18 cellular contexts compared by ENCODE assay signal in the genomic region with DNA sequence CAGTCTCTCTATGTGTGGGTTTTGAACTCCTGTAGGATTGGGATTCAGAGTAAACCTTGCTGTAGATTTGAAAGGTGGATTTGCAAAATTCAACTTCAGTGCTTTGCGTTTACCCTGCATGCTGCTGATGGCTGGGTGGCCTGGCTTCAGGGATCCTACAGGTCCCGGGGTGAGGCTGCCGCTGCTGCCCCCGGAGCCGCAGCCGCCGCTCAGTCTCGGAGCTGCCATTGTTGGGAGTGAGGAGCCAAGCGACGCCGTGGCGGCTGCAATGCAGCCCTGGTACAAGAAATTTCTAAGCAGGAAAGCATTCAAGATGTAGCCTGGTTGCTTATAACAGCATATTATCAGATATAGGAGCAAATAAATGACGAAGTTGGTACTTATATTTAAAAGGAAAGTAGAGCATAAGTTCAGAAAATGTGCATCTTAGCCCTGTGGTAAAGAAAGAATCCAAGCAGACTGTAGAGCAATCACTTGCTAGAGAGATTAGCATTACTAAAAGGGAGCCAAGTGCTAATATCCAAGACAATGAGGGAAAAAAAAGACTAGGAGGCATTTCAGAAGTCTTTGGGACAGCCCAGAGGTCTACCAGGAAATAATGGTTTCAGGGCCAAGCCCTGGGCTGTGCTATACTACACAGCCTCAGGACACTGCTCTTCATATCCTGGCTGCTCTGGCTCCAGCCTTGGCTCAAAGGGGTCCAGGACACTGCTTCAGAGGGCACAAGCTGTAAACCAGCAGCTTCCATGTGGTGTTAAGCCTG. TPM values are rescaled to one million over a fixed set of nuclear protein-coding genes. Genes with fewer than 3 reads are reported as not detected.
A peak's percentile ranks its signal among the peaks of the same experiment; 100 is the strongest.
DNase-seq lines count a peak whose midpoint lies in the region; TF ChIP-seq lines count a peak whose summit lies in the region.
"Had no signal": no experiment of that assay in that cellular context is flagged by ENCODE, and none has a peak within 500 bp of the region (broad histone marks: within the 10 kb centered on the region; RNA-seq: fewer than 3 reads in every experiment).

No MANE protein-coding gene starts in this region.

- H3K9ac ChIP-seq in ES-I3 (ENCODE audit: low read depth, low read length) (peak overlapping the region; percentile 29; the same call in 1 of the 2 replicates), HUES6 (ENCODE audit: low read length) (peak overlapping the region; percentile 64), endodermal cell (ENCODE audit: extremely low read depth, low read length, poor library complexity, severe bottlenecking) (no peak overlapping the region), mesendoderm (ENCODE audit: low read length) (no peak overlapping the region)
- H3K9ac ChIP-seq: KMS-11 had no signal

- no peak overlapping the region for H2BK5ac ChIP-seq in mesendoderm (ENCODE audit: low read length)

- peak overlapping the region; percentile 0 for H3K4ac ChIP-seq in mesendoderm (ENCODE audit: low read depth, low read length)

- peak overlapping the region; percentile 96 for H3K27ac ChIP-seq in HUES6 (ENCODE audit: low read depth, low read length)
- H3K27ac ChIP-seq in endodermal cell (ENCODE audit: low read depth, low read length) = no peak overlapping the region
- H3K27ac ChIP-seq in mesendoderm (ENCODE audit: low read depth, low read length) = no peak overlapping the region
- no peak overlapping the region for H3K27ac ChIP-seq in right atrium auricular region
- H3K27ac ChIP-seq: HL-60, KMS-11, Peyer's patch had no signal

- no peaks in the 10 kb centered on the region; the same call in 1 of the 2 replicates for H3K36me3 ChIP-seq in ES-I3 (ENCODE audit: insufficient read depth, low read length)
- no peaks in the 10 kb centered on the region for H3K36me3 ChIP-seq in HUES6 (ENCODE audit: control insufficient read depth, insufficient read depth, low read length)
- no peaks in the 10 kb centered on the region for H3K36me3 ChIP-seq in endodermal cell (ENCODE audit: control insufficient read depth, insufficient read depth, low read length)
- no peaks in the 10 kb centered on the region for H3K36me3 ChIP-seq in mesendoderm (ENCODE audit: control insufficient read depth, insufficient read depth, low read length)
- H3K36me3 ChIP-seq in right atrium auricular region = no peaks in the 10 kb centered on the region
- H3K36me3 ChIP-seq: Peyer's patch had no signal

- H2AK5ac ChIP-seq in mesendoderm (ENCODE audit: low read length) = no peak overlapping the region

- WGBS in endodermal cell (ENCODE audit: insufficient coverage in 1 of 2, insufficient read length in 1 of 2), 2 experiments = 46% methylated on average over 13 of the region's 13 CpGs; no CpG with 5 or more reads in 1 of the 2 experiments
- WGBS in mesendoderm (ENCODE audit: extremely low coverage, insufficient coverage, low lambda C conversion rate) = no CpG with 5 or more reads among the region's 13 CpGs

- H3K27ac Mint-ChIP-seq in endodermal cell = peak overlapping the region; percentile 74

- no peak overlapping the region for H4K5ac ChIP-seq in mesendoderm (ENCODE audit: low read length)

- H2BK15ac ChIP-seq in mesendoderm (replicated peaks; ENCODE audit: low read depth) = no peak overlapping the region

- TF ChIP-seq CTCF in endodermal cell (conservative IDR thresholded peaks at IDR 0.05) (no peak), right atrium auricular region (IDR thresholded peaks at IDR 0.05) (no peak)

- DNase-seq in endodermal cell (peak; percentile 48), mesendoderm (peak; percentile 5), occipital lobe (lab: John Stamatoyannopoulos, UW) (no peak), right atrium auricular region (ENCODE audit: low spot score) (no peak), NCI-H1105 (lab: John Stamatoyannopoulos, UW) (no peak), NCI-H128 (lab: John Stamatoyannopoulos, UW; ENCODE audit: unreplicated experiment) (no peak)
- DNase-seq: C1 segment of cervical spinal cord, EL, NCI-H146, NCI-H2081, NCI-H226, NCI-H526 treated with DMSO at 0.1 percent for 48 hours, Peyer's patch, T-helper 1 cell had no signal

- H3K4me2 ChIP-seq in mesendoderm (ENCODE audit: low read length) = no peak overlapping the region
- H3K4me2 ChIP-seq: KMS-11 had no signal

- no peak overlapping the region for H4K8ac ChIP-seq in mesendoderm (ENCODE audit: low read depth, low read length)

- no peak overlapping the region for H3K18ac ChIP-seq in mesendoderm (ENCODE audit: low read length)

- peaks cover 25% of the 10 kb centered on the region for H3K36me3 Mint-ChIP-seq in endodermal cell (ENCODE audit: low read depth)

- no peak overlapping the region for H3K23ac ChIP-seq in mesendoderm (ENCODE audit: low read length)

- H3K4me1 ChIP-seq in ES-I3 (ENCODE audit: insufficient read depth, low read length) = peaks cover 17% of the 10 kb centered on the region
- H3K4me1 ChIP-seq in HUES6 (ENCODE audit: control insufficient read depth, insufficient read depth, low read length) = peaks cover 19% of the 10 kb centered on the region
- H3K4me1 ChIP-seq in endodermal cell (ENCODE audit: control insufficient read depth, insufficient read depth, low read length) = no peaks in the 10 kb centered on the region
- no peaks in the 10 kb centered on the region for H3K4me1 ChIP-seq in mesendoderm (ENCODE audit: control insufficient read depth, low read depth, low read length)
- H3K4me1 ChIP-seq in right atrium auricular region = no peaks in the 10 kb centered on the region
- H3K4me1 ChIP-seq: Peyer's patch had no signal

- H3K4me3 ChIP-seq in HUES6 (ENCODE audit: low read depth, low read length) (peak overlapping the region; percentile 48), endodermal cell (ENCODE audit: low read length) (no peak overlapping the region), mesendoderm (ENCODE audit: low read length) (no peak overlapping the region), right atrium auricular region (no peak overlapping the region)
- H3K4me3 ChIP-seq: Peyer's patch had no signal

- H3K56ac ChIP-seq in mesendoderm (ENCODE audit: low read length) = no peak overlapping the region

- H3K79me1 ChIP-seq in mesendoderm (ENCODE audit: low read length) = no peaks in the 10 kb centered on the region

- peak overlapping the region; percentile 23 for H3K4me3 Mint-ChIP-seq in endodermal cell

- H3K79me2 ChIP-seq in mesendoderm (ENCODE audit: control insufficient read depth, insufficient read depth, low read length) = no peaks in the 10 kb centered on the region

- peaks cover 55% of the 10 kb centered on the region for H3K9me3 Mint-ChIP-seq in endodermal cell

- peaks cover 3% of the 10 kb centered on the region for H3K27me3 Mint-ChIP-seq in endodermal cell (ENCODE audit: insufficient read depth)

- H3K4me1 Mint-ChIP-seq in endodermal cell = peaks cover 8% of the 10 kb centered on the region

- H3K27me3 ChIP-seq in HUES6 (ENCODE audit: control insufficient read depth, insufficient read depth, low read length) = no peaks in the 10 kb centered on the region; the same call in 1 of the 2 replicates
- no peaks in the 10 kb centered on the region for H3K27me3 ChIP-seq in endodermal cell (ENCODE audit: control insufficient read depth, insufficient read depth, low read length, poor library complexity, severe bottlenecking)
- no peaks in the 10 kb centered on the region for H3K27me3 ChIP-seq in mesendoderm (ENCODE audit: insufficient read depth, low read length, poor library complexity)
- no peaks in the 10 kb centered on the region for H3K27me3 ChIP-seq in right atrium auricular region
- H3K27me3 ChIP-seq: Peyer's patch had no signal

- no peak overlapping the region for H2BK120ac ChIP-seq in mesendoderm (ENCODE audit: low read depth, low read length)

- H3K9me3 ChIP-seq in ES-I3 (ENCODE audit: control insufficient read depth, insufficient read depth, low read length) = peaks cover 6% of the 10 kb centered on the region
- peaks cover 52% of the 10 kb centered on the region for H3K9me3 ChIP-seq in HUES6 (ENCODE audit: control insufficient read depth, insufficient read depth, low read depth, low read length)
- peaks cover 6% of the 10 kb centered on the region for H3K9me3 ChIP-seq in endodermal cell (ENCODE audit: control insufficient read depth, low read length)
- peaks cover 0 to 9% of the 10 kb centered on the region in 2 donors for H3K9me3 ChIP-seq in right atrium auricular region
- H3K9me3 ChIP-seq: Peyer's patch had no signal

RNA-seq across cellular contexts. Expression of gene CHIC1, which starts 36.9 kb away (rescaled TPM):
- total RNA-seq in endodermal cell (1 to 10 TPM; 6.1 to 7.4 TPM), occipital lobe (20.9 TPM), right atrium auricular region (10 to 100 TPM in 1 of 2 donors, 1 to 10 TPM in 1; 9.2 to 17.9 TPM)
- 5.4 TPM for polyA plus RNA-seq in endodermal cell (2013, experiment 1 of 2)
- 5.4 TPM for polyA plus RNA-seq in endodermal cell (2013, experiment 2 of 2)
- polyA plus RNA-seq in mesendoderm (2013, experiment 1 of 2) = 4.4 TPM
- 4.1 TPM for polyA plus RNA-seq in mesendoderm (2013, experiment 2 of 2)

Comparison
In these comparisons a context has a peak if more than half of its experiments do, and no peak if none do; other contexts are left out.
1. H3K9ac ChIP-seq: peak in ES-I3 (single experiment) and HUES6 (single experiment); none in endodermal cell (single experiment) and mesendoderm (single experiment).
2. DNase-seq: peak in endodermal cell (single experiment) and mesendoderm (single experiment); none in occipital lobe (single experiment), right atrium auricular region (single experiment), NCI-H1105 (single experiment) and NCI-H128 (single experiment).